ENCODE assay signal across 2 cellular contexts in genomic region chr15:67835349-67836133, GRCh38.
TF ChIP-seq lines count a peak whose summit lies in the region.

No MANE protein-coding gene starts in this region.

TF ChIP-seq in HepG2, 621 proteins besides CTCF, POLR2A, EP300 and RAD21:
- TF ChIP-seq, protein P1, sequence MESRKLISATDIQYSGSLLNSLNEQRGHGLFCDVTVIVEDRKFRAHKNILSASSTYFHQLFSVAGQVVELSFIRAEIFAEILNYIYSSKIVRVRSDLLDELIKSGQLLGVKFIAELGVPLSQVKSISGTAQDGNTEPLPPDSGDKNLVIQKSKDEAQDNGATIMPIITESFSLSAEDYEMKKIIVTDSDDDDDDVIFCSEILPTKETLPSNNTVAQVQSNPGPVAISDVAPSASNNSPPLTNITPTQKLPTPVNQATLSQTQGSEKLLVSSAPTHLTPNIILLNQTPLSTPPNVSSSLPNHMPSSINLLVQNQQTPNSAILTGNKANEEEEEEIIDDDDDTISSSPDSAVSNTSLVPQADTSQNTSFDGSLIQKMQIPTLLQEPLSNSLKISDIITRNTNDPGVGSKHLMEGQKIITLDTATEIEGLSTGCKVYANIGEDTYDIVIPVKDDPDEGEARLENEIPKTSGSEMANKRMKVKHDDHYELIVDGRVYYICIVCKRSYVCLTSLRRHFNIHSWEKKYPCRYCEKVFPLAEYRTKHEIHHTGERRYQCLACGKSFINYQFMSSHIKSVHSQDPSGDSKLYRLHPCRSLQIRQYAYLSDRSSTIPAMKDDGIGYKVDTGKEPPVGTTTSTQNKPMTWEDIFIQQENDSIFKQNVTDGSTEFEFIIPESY (CRISPR knock-in tag; IDR thresholded peaks at IDR 0.05): peak; percentile 29; the same call in 1 of the 2 replicates
- TF ChIP-seq CHD2 (IDR thresholded peaks at IDR 0.05; ENCODE audit: low read depth, low read length): no peak
- no peak for TF ChIP-seq RXRA (CRISPR knock-in tag; IDR thresholded peaks at IDR 0.05)
- TF ChIP-seq ZNF224 (CRISPR knock-in tag; IDR thresholded peaks at IDR 0.05): 0 out of 2 replicates have a peak, but pooled peaks have one; percentile 10
- 0 out of 2 replicates have a peak, but pooled peaks have one; percentile 17 for TF ChIP-seq TBX2 (CRISPR knock-in tag; IDR thresholded peaks at IDR 0.05; ENCODE audit: borderline replicate concordance)
- no peak for TF ChIP-seq ZMYM3 (CRISPR knock-in tag; IDR thresholded peaks at IDR 0.05)
- TF ChIP-seq SOX13 (IDR thresholded peaks at IDR 0.05): no peak
- no peak for TF ChIP-seq SOX13 (CRISPR knock-in tag; conservative IDR thresholded peaks at IDR 0.05 in 1 of 2, IDR thresholded peaks at IDR 0.05 in 1 of 2)
- peak; percentile 52 for TF ChIP-seq TAF15 (IDR thresholded peaks at IDR 0.05; ENCODE audit: low read depth, low read length, poor library complexity, severe bottlenecking)
- TF ChIP-seq ZNF33A (CRISPR knock-in tag; IDR thresholded peaks at IDR 0.05; ENCODE audit: borderline replicate concordance): no peak
- peak; percentile 65 for TF ChIP-seq ZNF629 (CRISPR knock-in tag; conservative IDR thresholded peaks at IDR 0.05)
- TF ChIP-seq, protein P2, sequence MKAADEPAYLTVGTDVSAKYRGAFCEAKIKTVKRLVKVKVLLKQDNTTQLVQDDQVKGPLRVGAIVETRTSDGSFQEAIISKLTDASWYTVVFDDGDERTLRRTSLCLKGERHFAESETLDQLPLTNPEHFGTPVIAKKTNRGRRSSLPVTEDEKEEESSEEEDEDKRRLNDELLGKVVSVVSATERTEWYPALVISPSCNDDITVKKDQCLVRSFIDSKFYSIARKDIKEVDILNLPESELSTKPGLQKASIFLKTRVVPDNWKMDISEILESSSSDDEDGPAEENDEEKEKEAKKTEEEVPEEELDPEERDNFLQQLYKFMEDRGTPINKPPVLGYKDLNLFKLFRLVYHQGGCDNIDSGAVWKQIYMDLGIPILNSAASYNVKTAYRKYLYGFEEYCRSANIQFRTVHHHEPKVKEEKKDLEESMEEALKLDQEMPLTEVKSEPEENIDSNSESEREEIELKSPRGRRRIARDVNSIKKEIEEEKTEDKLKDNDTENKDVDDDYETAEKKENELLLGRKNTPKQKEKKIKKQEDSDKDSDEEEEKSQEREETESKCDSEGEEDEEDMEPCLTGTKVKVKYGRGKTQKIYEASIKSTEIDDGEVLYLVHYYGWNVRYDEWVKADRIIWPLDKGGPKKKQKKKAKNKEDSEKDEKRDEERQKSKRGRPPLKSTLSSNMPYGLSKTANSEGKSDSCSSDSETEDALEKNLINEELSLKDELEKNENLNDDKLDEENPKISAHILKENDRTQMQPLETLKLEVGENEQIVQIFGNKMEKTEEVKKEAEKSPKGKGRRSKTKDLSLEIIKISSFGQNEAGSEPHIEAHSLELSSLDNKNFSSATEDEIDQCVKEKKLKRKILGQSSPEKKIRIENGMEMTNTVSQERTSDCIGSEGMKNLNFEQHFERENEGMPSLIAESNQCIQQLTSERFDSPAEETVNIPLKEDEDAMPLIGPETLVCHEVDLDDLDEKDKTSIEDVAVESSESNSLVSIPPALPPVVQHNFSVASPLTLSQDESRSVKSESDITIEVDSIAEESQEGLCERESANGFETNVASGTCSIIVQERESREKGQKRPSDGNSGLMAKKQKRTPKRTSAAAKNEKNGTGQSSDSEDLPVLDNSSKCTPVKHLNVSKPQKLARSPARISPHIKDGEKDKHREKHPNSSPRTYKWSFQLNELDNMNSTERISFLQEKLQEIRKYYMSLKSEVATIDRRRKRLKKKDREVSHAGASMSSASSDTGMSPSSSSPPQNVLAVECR (CRISPR knock-in tag; IDR thresholded peaks at IDR 0.05; ENCODE audit: borderline replicate concordance): peak; percentile 11; the same call in 1 of the 2 replicates
- TF ChIP-seq ZFX (CRISPR knock-in tag; IDR thresholded peaks at IDR 0.05; ENCODE audit: low read depth): no peak
- TF ChIP-seq AKAP8 (CRISPR knock-in tag; IDR thresholded peaks at IDR 0.05): no peak
- peak; percentile 31; the same call in 1 of the 2 replicates for TF ChIP-seq HOXA3 (CRISPR knock-in tag; IDR thresholded peaks at IDR 0.05)
TF ChIP-seq in HepG2: peak in this region for 7.

TF ChIP-seq in HEK293T, 16 proteins besides CTCF, POLR2A, EP300 and RAD21:
- TF ChIP-seq FOXM1 (IDR thresholded peaks at IDR 0.05; ENCODE audit: borderline replicate concordance) (no peak), LEF1 (IDR thresholded peaks at IDR 0.05; ENCODE audit: borderline replicate concordance) (no peak), NFRKB (IDR thresholded peaks at IDR 0.05) (no peak), BHLHE40 (IDR thresholded peaks at IDR 0.05; ENCODE audit: borderline replicate concordance) (no peak), HDGF (IDR thresholded peaks at IDR 0.05; ENCODE audit: borderline replicate concordance) (no peak), SUZ12 (IDR thresholded peaks at IDR 0.05) (no peak), ZNF384 (IDR thresholded peaks at IDR 0.05) (no peak), TARDBP (IDR thresholded peaks at IDR 0.05) (no peak), CTBP1 (IDR thresholded peaks at IDR 0.05; ENCODE audit: borderline replicate concordance) (no peak), SP1 (IDR thresholded peaks at IDR 0.05) (no peak), FOXA1 (IDR thresholded peaks at IDR 0.05) (no peak), ARNT (IDR thresholded peaks at IDR 0.05) (no peak), L3MBTL2 (conservative IDR thresholded peaks at IDR 0.05) (no peak), ELF4 (IDR thresholded peaks at IDR 0.05) (no peak), FOXK2 (IDR thresholded peaks at IDR 0.05) (no peak)
- TF ChIP-seq, protein P3, sequence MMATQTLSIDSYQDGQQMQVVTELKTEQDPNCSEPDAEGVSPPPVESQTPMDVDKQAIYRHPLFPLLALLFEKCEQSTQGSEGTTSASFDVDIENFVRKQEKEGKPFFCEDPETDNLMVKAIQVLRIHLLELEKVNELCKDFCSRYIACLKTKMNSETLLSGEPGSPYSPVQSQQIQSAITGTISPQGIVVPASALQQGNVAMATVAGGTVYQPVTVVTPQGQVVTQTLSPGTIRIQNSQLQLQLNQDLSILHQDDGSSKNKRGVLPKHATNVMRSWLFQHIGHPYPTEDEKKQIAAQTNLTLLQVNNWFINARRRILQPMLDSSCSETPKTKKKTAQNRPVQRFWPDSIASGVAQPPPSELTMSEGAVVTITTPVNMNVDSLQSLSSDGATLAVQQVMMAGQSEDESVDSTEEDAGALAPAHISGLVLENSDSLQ (IDR thresholded peaks at IDR 0.05): no peak
TF ChIP-seq in HEK293T: peak in this region for 0.
